ENCODE assay signal across 19 cellular contexts in genomic region chr17:81110488-81111040, GRCh38. TPM values are rescaled to one million over a fixed set of nuclear protein-coding genes. Genes with fewer than 3 reads are reported as not detected.
A peak's percentile ranks its signal among the peaks of the same experiment; 100 is the strongest.
DNase-seq lines count a peak whose midpoint lies in the region; ATAC-seq and TF ChIP-seq lines count a peak whose summit lies in the region.
"Had no signal": no experiment of that assay in that cellular context is flagged by ENCODE, and none has a peak within 500 bp of the region (broad histone marks: within the 10 kb centered on the region; RNA-seq: fewer than 3 reads in every experiment).

No MANE protein-coding gene starts in this region.

- H2BK120ac ChIP-seq in H9 (ENCODE audit: low read depth, low read length, poor library complexity, severe bottlenecking), result no peak overlapping the region

- H2AK5ac ChIP-seq in H9 (ENCODE audit: insufficient read length, low read length), result no peak overlapping the region

- H3K4me3 ChIP-seq in BLaER1, result no peak overlapping the region
- H3K4me3 ChIP-seq in NT2/D1 (ENCODE audit: insufficient read length, low read depth), result no peak overlapping the region
- no peak overlapping the region for H3K4me3 ChIP-seq in endodermal cell (ENCODE audit: low read length)

- H3K18ac ChIP-seq in H9 (ENCODE audit: insufficient read length, low read depth, low read length), result no peak overlapping the region

- H4K91ac ChIP-seq in H9 (ENCODE audit: insufficient read length, low read depth, low read length), result no peak overlapping the region

- H3T11ph ChIP-seq in H9 (ENCODE audit: low read length), result no peak overlapping the region

- H3K27me3 ChIP-seq in BLaER1 (peaks cover 80% of the 10 kb centered on the region), NT2/D1 (ENCODE audit: insufficient read depth, insufficient read length) (no peaks in the 10 kb centered on the region), endodermal cell (ENCODE audit: control insufficient read depth, insufficient read depth, low read length, poor library complexity, severe bottlenecking) (no peaks in the 10 kb centered on the region), H9 (ENCODE audit: insufficient read depth, low read length) (no peaks in the 10 kb centered on the region)
- H3K27me3 ChIP-seq: BE2C had no signal

- no peak overlapping the region for H3K56ac ChIP-seq in H9 (ENCODE audit: insufficient read length, low read depth, low read length)

- no peak overlapping the region for H4K5ac ChIP-seq in H9 (ENCODE audit: insufficient read length, low read depth, low read length)

- H3K27ac Mint-ChIP-seq in brain (peak overlapping the region in 3 of 5 experiments; percentile 13 to 82 (median 56)), endodermal cell (peak overlapping the region; percentile 26), H9 (no peak overlapping the region; a peak in 1 of 7 replicates)
- H3K27ac Mint-ChIP-seq: CD8-positive, alpha-beta T cell had no signal

- H3K4me3 Mint-ChIP-seq in brain (no peak overlapping the region), endodermal cell (no peak overlapping the region), H9 (no peak overlapping the region)
- H3K4me3 Mint-ChIP-seq: CD8-positive, alpha-beta T cell had no signal

- H3K36me3 Mint-ChIP-seq in brain, result peaks cover 6% of the 10 kb centered on the region
- no peaks in the 10 kb centered on the region for H3K36me3 Mint-ChIP-seq in endodermal cell (ENCODE audit: low read depth)
- H3K36me3 Mint-ChIP-seq in H9 (ENCODE audit: insufficient read depth in 1 of 3, low read depth in 3 of 3), result no peaks in the 10 kb centered on the region
- H3K36me3 Mint-ChIP-seq: CD8-positive, alpha-beta T cell had no signal

- H3K36me3 ChIP-seq in BLaER1 (no peaks in the 10 kb centered on the region), NT2/D1 (ENCODE audit: insufficient read depth, insufficient read length, low read length) (peaks cover 65% of the 10 kb centered on the region), endodermal cell (ENCODE audit: control insufficient read depth, insufficient read depth, low read length) (no peaks in the 10 kb centered on the region)
- H3K36me3 ChIP-seq: BE2C had no signal

- H3K23ac ChIP-seq in H9 (ENCODE audit: insufficient read length, low read depth, low read length), result no peak overlapping the region

- no peaks in the 10 kb centered on the region for H3K79me2 ChIP-seq in H9 (ENCODE audit: insufficient read depth, low read length)

- no peak overlapping the region for H2BK20ac ChIP-seq in H9 (ENCODE audit: low read depth, low read length, poor library complexity, severe bottlenecking)

- no peaks in the 10 kb centered on the region for H3K79me1 ChIP-seq in H9 (ENCODE audit: insufficient read depth, low read depth, low read length, poor library complexity, severe bottlenecking)

- no peak overlapping the region for H3K14ac ChIP-seq in H9 (ENCODE audit: insufficient read depth, low read length)

- H3K4me1 Mint-ChIP-seq in brain, result peaks cover 12% of the 10 kb centered on the region
- H3K4me1 Mint-ChIP-seq in endodermal cell, result no peaks in the 10 kb centered on the region
- H3K4me1 Mint-ChIP-seq in H9, result peaks cover 0 to 3% of the 10 kb centered on the region in 2 experiments; a peak in 1 of 4 replicates

- WGBS in endodermal cell (ENCODE audit: insufficient coverage in 1 of 2, insufficient read length in 1 of 2), 2 experiments, result 89 to 90% methylated on average over 24 to 30 of the region's 30 CpGs
- WGBS in H9 (ENCODE audit: extremely low coverage, insufficient read length, low lambda C conversion rate), result no CpG with 5 or more reads among the region's 30 CpGs

- no peak overlapping the region for H2BK12ac ChIP-seq in H9 (ENCODE audit: insufficient read length, low read depth, low read length)

- no peak overlapping the region for H3K27ac ChIP-seq in BLaER1
- peak overlapping the region; percentile 29 for H3K27ac ChIP-seq in endodermal cell (ENCODE audit: low read depth, low read length)
- H3K27ac ChIP-seq in H9 (ENCODE audit: insufficient read length, low read depth, low read length), result no peak overlapping the region

- no peak for TF ChIP-seq CTCF in brain (conservative IDR thresholded peaks at IDR 0.05)
- TF ChIP-seq CTCF in endodermal cell (conservative IDR thresholded peaks at IDR 0.05), result no peak
- no peak for TF ChIP-seq CTCF in H9 (conservative IDR thresholded peaks at IDR 0.05)

- H3K23me2 ChIP-seq in H9 (ENCODE audit: insufficient read length, low read depth, low read length, poor library complexity, severe bottlenecking), result no peaks in the 10 kb centered on the region

- H3K9me3 ChIP-seq in BLaER1 (no peaks in the 10 kb centered on the region), NT2/D1 (ENCODE audit: insufficient read depth, low read length) (no peaks in the 10 kb centered on the region), endodermal cell (ENCODE audit: control insufficient read depth, low read length) (no peaks in the 10 kb centered on the region), H9 (ENCODE audit: control insufficient read depth, low read depth, low read length) (no peaks in the 10 kb centered on the region)
- H3K9me3 ChIP-seq: BE2C had no signal

- H3K4me1 ChIP-seq in BLaER1 (peaks cover 72% of the 10 kb centered on the region), NT2/D1 (ENCODE audit: insufficient read depth, insufficient read length) (peaks cover 21% of the 10 kb centered on the region), endodermal cell (ENCODE audit: control insufficient read depth, insufficient read depth, low read length) (no peaks in the 10 kb centered on the region), H9 (ENCODE audit: insufficient read depth, low read length) (no peaks in the 10 kb centered on the region)

- H4K8ac ChIP-seq in H9 (replicated peaks; ENCODE audit: insufficient read length, low read depth, low read length), result no peak overlapping the region

- H3K27me3 Mint-ChIP-seq in brain (no peaks in the 10 kb centered on the region), endodermal cell (ENCODE audit: insufficient read depth) (no peaks in the 10 kb centered on the region), H9 (ENCODE audit: low read depth) (no peaks in the 10 kb centered on the region)

- H3K9me3 Mint-ChIP-seq in brain, result no peaks in the 10 kb centered on the region
- H3K9me3 Mint-ChIP-seq in endodermal cell, result no peaks in the 10 kb centered on the region
- no peaks in the 10 kb centered on the region for H3K9me3 Mint-ChIP-seq in H9
- H3K9me3 Mint-ChIP-seq: CD8-positive, alpha-beta T cell had no signal

- H2AFZ ChIP-seq in H9 (ENCODE audit: low read length), result no peak overlapping the region

- H4K20me1 ChIP-seq in BLaER1, result peaks cover 88% of the 10 kb centered on the region
- no peaks in the 10 kb centered on the region for H4K20me1 ChIP-seq in H9 (ENCODE audit: control insufficient read depth, insufficient read depth, insufficient read length)

- ATAC-seq in HG02610 (IDR thresholded peaks at IDR 0.05; ENCODE audit: unreplicated experiment), result no peak
- ATAC-seq: CD8-positive, alpha-beta T cell had no signal

- no peak for DNase-seq in NT2/D1 (ENCODE audit: low read depth, low spot score)
- no peak for DNase-seq in endodermal cell
- DNase-seq in H9, result no peak
- DNase-seq in occipital lobe (lab: John Stamatoyannopoulos, UW), result no peak
- no peak for DNase-seq in NCI-H187 treated with DMSO at 0.1 percent for 48 hours (lab: John Stamatoyannopoulos, UW)
- DNase-seq: BE2C; CD8-positive, alpha-beta T cell; DMS79; NCI-H1048; NCI-H524; NCI-H82; SHP77 treated with DMSO at 0.1 percent for 48 hours had no signal

- H3K4ac ChIP-seq in H9 (ENCODE audit: low read depth, low read length), result no peak overlapping the region

- H3K4me2 ChIP-seq in BLaER1 (peak overlapping the region; percentile 82), H9 (ENCODE audit: insufficient read depth, insufficient read length, low read length) (no peak overlapping the region)

- H2BK15ac ChIP-seq in H9 (ENCODE audit: low read depth, low read length), result no peak overlapping the region

- H3K9ac ChIP-seq in BLaER1 (no peak overlapping the region), NT2/D1 (ENCODE audit: insufficient read length, low read depth) (peak overlapping the region; percentile 3), endodermal cell (ENCODE audit: extremely low read depth, low read length, poor library complexity, severe bottlenecking) (no peak overlapping the region), H9 (ENCODE audit: extremely low read depth, insufficient read length, low read length) (no peak overlapping the region)

- no peak overlapping the region for H2BK5ac ChIP-seq in H9 (ENCODE audit: insufficient read length, low read length)

RNA-seq across cellular contexts. Expression of gene PVALEF, which starts 54.7 kb away (rescaled TPM):
- not detected for polyA plus RNA-seq in brain (ENCODE audit: insufficient read depth, low read depth, low replicate concordance)
- total RNA-seq in endodermal cell (not detected), H9 (2021) (not detected in 2 replicates), occipital lobe (not detected)
- not detected for polyA plus RNA-seq in endodermal cell (2013, experiment 1 of 2)
- not detected for polyA plus RNA-seq in endodermal cell (2013, experiment 2 of 2)
- total RNA-seq: A172; CD8-positive, alpha-beta T cell; HT-29; MCF 10A; RPMI7951 had no signal

RNA-seq across cellular contexts. Expression of gene AATK, which starts 55.5 kb away (rescaled TPM):
- 61.7 TPM for polyA plus RNA-seq in brain (ENCODE audit: insufficient read depth, low read depth, low replicate concordance)
- 1 to 10 TPM; 3.3 to 4.3 TPM for total RNA-seq in endodermal cell
- 2.7 TPM for polyA plus RNA-seq in endodermal cell (2013, experiment 1 of 2)
- 4.6 TPM for polyA plus RNA-seq in endodermal cell (2013, experiment 2 of 2)
- 2.3 and 2.4 TPM in 2 replicates for total RNA-seq in H9 (2021)
- 10.1 TPM for total RNA-seq in occipital lobe
- total RNA-seq: RPMI7951 had no signal

Comparison
In these comparisons a context has a peak if more than half of its experiments do, and no peak if none do; other contexts are left out.
1. H3K27ac Mint-ChIP-seq: peak in brain (3 of 5) and endodermal cell (single experiment); none in H9 (0 of 3).